8 cellular contexts compared by ENCODE assay signal in genomic region chr10:77689339-77689738, GRCh38.
"Had no signal": no experiment of that assay in that cellular context is flagged by ENCODE, and none has a peak within 500 bp of the region (broad histone marks: within the 10 kb centered on the region; RNA-seq: fewer than 3 reads in every experiment).

No MANE protein-coding gene starts in this region.

- H2AFZ ChIP-seq: GM23248 had no signal

- DNase-seq: GM23248, GOT3, H7, IMR-90 had no signal

- H3K4me3 ChIP-seq: GM23248, HAP-1, K562 had no signal

- H3K9ac ChIP-seq: GM23248 had no signal

- ATAC-seq: HCT116, K562 had no signal

- FAIRE-seq: K562 had no signal

- H3K27ac ChIP-seq: GM23248, HL-60 had no signal

- H3K9me3 ChIP-seq: HAP-1 had no signal

- H3K4me1 ChIP-seq: HAP-1 had no signal

- H3K36me3 ChIP-seq: HAP-1 had no signal
